In the genomic region with DNA sequence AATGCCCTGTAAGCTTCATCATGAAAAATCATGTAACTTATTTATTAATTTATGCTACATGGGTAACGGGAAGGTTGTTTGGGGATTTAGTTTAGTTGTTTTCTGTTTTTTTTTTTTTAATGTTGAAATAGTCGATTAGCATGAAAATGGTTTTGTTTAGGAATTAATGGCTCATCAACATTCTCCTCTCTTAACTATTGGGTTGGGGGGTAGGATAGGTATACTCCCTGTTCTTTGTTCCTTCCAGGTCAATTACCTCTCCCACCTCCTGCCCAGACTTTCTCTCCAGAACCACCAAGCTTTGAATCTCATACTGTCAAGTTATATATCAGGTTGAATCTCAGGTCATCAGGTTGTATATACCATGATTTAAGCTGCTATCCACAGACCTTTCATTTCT, we compare ENCODE assay signal across 39 cellular contexts.
"Had no signal": no experiment of that assay in that cellular context is flagged by ENCODE, and none has a peak within 500 bp of the region (broad histone marks: within the 10 kb centered on the region; RNA-seq: fewer than 3 reads in every experiment).

No MANE protein-coding gene starts in this region.

- H3K4me1 ChIP-seq: ascending aorta had no signal

- ATAC-seq: activated CD4-positive, alpha-beta T cell treated with anti-CD3 and anti-CD28 coated beads for 36 hours; activated CD4-positive, CD25-positive, alpha-beta regulatory T cell treated with anti-CD3 and anti-CD28 coated beads, Interleukin-2, amount 50 U/mL, for 24 hours; activated CD8-positive, alpha-beta memory T cell treated with anti-CD3 and anti-CD28 coated beads, Interleukin-2, amount 10 ng/mL, durations not matched to agents 7 days and 5 days; activated CD8-positive, alpha-beta T cell treated with anti-CD3 and anti-CD28 coated beads, Interleukin-2, amount 10 ng/mL, durations not matched to agents 7 days and 5 days; activated naive CD8-positive, alpha-beta T cell treated with anti-CD3 and anti-CD28 coated beads, Interleukin-2, amount 50 U/mL, for 24 hours had no signal

- H3K27me3 Mint-ChIP-seq: activated CD4-positive, alpha-beta memory T cell treated with anti-CD3 and anti-CD28 coated beads, Interleukin-2, amount 10 ng/mL, durations not matched to agents 7 days and 5 days; activated CD4-positive, alpha-beta T cell treated with anti-CD3 and anti-CD28 coated beads for 36 hours; activated CD4-positive, alpha-beta T cell treated with anti-CD3 and anti-CD28 coated beads, Interleukin-2, amount 10 ng/mL, durations not matched to agents 7 days and 5 days; activated CD8-positive, alpha-beta memory T cell treated with anti-CD3 and anti-CD28 coated beads, Interleukin-2, amount 10 ng/mL, durations not matched to agents 7 days and 5 days; activated naive CD4-positive, alpha-beta T cell treated with anti-CD3 and anti-CD28 coated beads, Interleukin-2, amount 10 ng/mL, durations not matched to agents 7 days and 5 days; activated naive CD4-positive, alpha-beta T cell treated with anti-CD3 and anti-CD28 coated beads, Interleukin-2, amount 50 U/mL, for 24 hours; activated naive CD8-positive, alpha-beta T cell treated with anti-CD3 and anti-CD28 coated beads, Interleukin-2, amount 10 ng/mL, durations not matched to agents 7 days and 5 days; activated naive CD8-positive, alpha-beta T cell treated with anti-CD3 and anti-CD28 coated beads, Interleukin-2, amount 50 U/mL, for 24 hours; activated T-cell treated with anti-CD3 and anti-CD28 coated beads, Interleukin-2, amount 50 U/mL, for 24 hours; brain; central memory CD8-positive, alpha-beta T cell had no signal

- FAIRE-seq: bronchial epithelial cell, TTC549 had no signal

- H3K36me3 Mint-ChIP-seq: activated CD8-positive, alpha-beta memory T cell treated with anti-CD3 and anti-CD28 coated beads, Interleukin-2, amount 10 ng/mL, durations not matched to agents 7 days and 5 days; activated naive CD4-positive, alpha-beta T cell treated with anti-CD3 and anti-CD28 coated beads, Interleukin-2, amount 10 ng/mL, durations not matched to agents 7 days and 5 days; activated naive CD4-positive, alpha-beta T cell treated with anti-CD3 and anti-CD28 coated beads, Interleukin-2, amount 50 U/mL, for 24 hours; activated naive CD8-positive, alpha-beta T cell; activated naive CD8-positive, alpha-beta T cell treated with anti-CD3 and anti-CD28 coated beads, Interleukin-2, amount 10 ng/mL, durations not matched to agents 7 days and 5 days; brain had no signal

- DNase-seq: activated CD4-positive, alpha-beta memory T cell treated with anti-CD3 and anti-CD28 coated beads, Interleukin-2, amount 10 ng/mL, durations not matched to agents 7 days and 5 days; activated CD4-positive, alpha-beta T cell treated with anti-CD3 and anti-CD28 coated beads for 1 hour; activated CD4-positive, alpha-beta T cell treated with anti-CD3 and anti-CD28 coated beads for 36 hours; activated CD4-positive, alpha-beta T cell treated with anti-CD3 and anti-CD28 coated beads for 48 hours; activated CD4-positive, alpha-beta T cell treated with anti-CD3 and anti-CD28 coated beads, Interleukin-2, amount 10 ng/mL, durations not matched to agents 7 days and 5 days; activated CD4-positive, alpha-beta T cell treated with anti-CD3 and anti-CD28 coated beads, Interleukin-2, amount 50 U/mL, for 48 hours; activated CD4-positive, CD25-positive, alpha-beta regulatory T cell; activated CD8-positive, alpha-beta memory T cell treated with anti-CD3 and anti-CD28 coated beads for 24 hours; activated CD8-positive, alpha-beta memory T cell treated with anti-CD3 and anti-CD28 coated beads, Interleukin-2, amount 10 ng/mL, durations not matched to agents 7 days and 5 days; activated CD8-positive, alpha-beta memory T cell treated with anti-CD3 and anti-CD28 coated beads, Interleukin-2, amount 50 U/mL, for 48 hours; activated CD8-positive, alpha-beta T cell treated with anti-CD3 and anti-CD28 coated beads, Interleukin-2, amount 10 ng/mL, durations not matched to agents 7 days and 5 days; activated effector memory CD4-positive, alpha-beta T cell treated with Interleukin-2 at 50 U/mL for 16 hours; activated gamma-delta T cell; activated naive CD4-positive, alpha-beta T cell treated with anti-CD3 and anti-CD28 coated beads, Interleukin-2, amount 10 ng/mL, durations not matched to agents 7 days and 5 days; activated naive CD4-positive, alpha-beta T cell treated with Interleukin-2 at 50 U/mL for 16 hours; activated naive CD8-positive, alpha-beta T cell treated with anti-CD3 and anti-CD28 coated beads, Interleukin-2, amount 10 ng/mL, durations not matched to agents 7 days and 5 days; activated naive CD8-positive, alpha-beta T cell treated with anti-CD3 and anti-CD28 coated beads, Interleukin-2, amount 50 U/mL, for 24 hours; activated T-cell treated with anti-CD3 and anti-CD28 coated beads, Interleukin-2, amount 50 U/mL, for 24 hours; activated T-cell treated with anti-CD3 and anti-CD28 coated beads, Interleukin-2, amount 50 U/mL, for 48 hours; amygdala; anterior cingulate cortex; caudate nucleus; cerebellar nuclear complex; T-helper 1 cell; T-helper 2 cell; T-helper 9 cell had no signal

- H3K36me3 ChIP-seq: ascending aorta, cardiac muscle cell had no signal

- H3K4me3 Mint-ChIP-seq: activated CD4-positive, alpha-beta memory T cell treated with anti-CD3 and anti-CD28 coated beads, Interleukin-2, amount 10 ng/mL, durations not matched to agents 7 days and 5 days; activated CD4-positive, alpha-beta T cell treated with anti-CD3 and anti-CD28 coated beads for 36 hours; activated CD4-positive, alpha-beta T cell treated with anti-CD3 and anti-CD28 coated beads, Interleukin-2, amount 10 ng/mL, durations not matched to agents 7 days and 5 days; activated CD8-positive, alpha-beta memory T cell treated with anti-CD3 and anti-CD28 coated beads, Interleukin-2, amount 10 ng/mL, durations not matched to agents 7 days and 5 days; activated CD8-positive, alpha-beta T cell treated with anti-CD3 and anti-CD28 coated beads, Interleukin-2, amount 10 ng/mL, durations not matched to agents 7 days and 5 days; activated naive CD4-positive, alpha-beta T cell treated with anti-CD3 and anti-CD28 coated beads, Interleukin-2, amount 10 ng/mL, durations not matched to agents 7 days and 5 days; activated naive CD4-positive, alpha-beta T cell treated with anti-CD3 and anti-CD28 coated beads, Interleukin-2, amount 50 U/mL, for 24 hours; activated naive CD8-positive, alpha-beta T cell; activated naive CD8-positive, alpha-beta T cell treated with anti-CD3 and anti-CD28 coated beads, Interleukin-2, amount 10 ng/mL, durations not matched to agents 7 days and 5 days; activated naive CD8-positive, alpha-beta T cell treated with anti-CD3 and anti-CD28 coated beads, Interleukin-2, amount 50 U/mL, for 24 hours; activated T-cell treated with anti-CD3 and anti-CD28 coated beads, Interleukin-2, amount 50 U/mL, for 24 hours; brain; central memory CD8-positive, alpha-beta T cell; T-helper 1 cell treated with Interleukin-12 subunit alpha and Interleukin-12 subunit beta and Interleukin-4 antibody, amounts not matched to agents 30 μg/mL and 1 μg/mL, for 36 hours; T-helper 2 cell treated with Interferon-gamma antibody and Interleukin-4, amounts not matched to agents 5 μg/mL and 100 μg/mL, for 36 hours had no signal

- H3K9me3 Mint-ChIP-seq: activated CD4-positive, alpha-beta memory T cell treated with anti-CD3 and anti-CD28 coated beads, Interleukin-2, amount 10 ng/mL, durations not matched to agents 7 days and 5 days; activated CD4-positive, alpha-beta T cell treated with anti-CD3 and anti-CD28 coated beads, Interleukin-2, amount 10 ng/mL, durations not matched to agents 7 days and 5 days; activated naive CD4-positive, alpha-beta T cell treated with anti-CD3 and anti-CD28 coated beads, Interleukin-2, amount 10 ng/mL, durations not matched to agents 7 days and 5 days; activated naive CD4-positive, alpha-beta T cell treated with anti-CD3 and anti-CD28 coated beads, Interleukin-2, amount 50 U/mL, for 24 hours; activated naive CD8-positive, alpha-beta T cell treated with anti-CD3 and anti-CD28 coated beads, Interleukin-2, amount 10 ng/mL, durations not matched to agents 7 days and 5 days; activated naive CD8-positive, alpha-beta T cell treated with anti-CD3 and anti-CD28 coated beads, Interleukin-2, amount 50 U/mL, for 24 hours; activated T-cell treated with anti-CD3 and anti-CD28 coated beads, Interleukin-2, amount 50 U/mL, for 24 hours; activated T-helper 2 cell treated with anti-CD3 and anti-CD28 coated beads, Interferon-gamma antibody, Interleukin-2, Interleukin-4, amounts not matched to agents 10 μg/mL and 5 μg/mL and 100 μg/mL, durations not matched to agents 14 hours and 24 hours and 36 hours; T-helper 1 cell treated with Interleukin-12 subunit alpha and Interleukin-12 subunit beta and Interleukin-4 antibody, amounts not matched to agents 30 μg/mL and 1 μg/mL, for 36 hours; T-helper 2 cell treated with Interferon-gamma antibody and Interleukin-4, amounts not matched to agents 5 μg/mL and 100 μg/mL, for 36 hours had no signal

- H3K27ac ChIP-seq: ascending aorta, cardiac muscle cell, VCaP had no signal

- H3K4me1 Mint-ChIP-seq: activated CD4-positive, alpha-beta memory T cell treated with anti-CD3 and anti-CD28 coated beads, Interleukin-2, amount 10 ng/mL, durations not matched to agents 7 days and 5 days; activated CD4-positive, alpha-beta T cell treated with anti-CD3 and anti-CD28 coated beads for 36 hours; activated CD4-positive, alpha-beta T cell treated with anti-CD3 and anti-CD28 coated beads, Interleukin-2, amount 10 ng/mL, durations not matched to agents 7 days and 5 days; activated CD8-positive, alpha-beta memory T cell treated with anti-CD3 and anti-CD28 coated beads, Interleukin-2, amount 10 ng/mL, durations not matched to agents 7 days and 5 days; activated naive CD4-positive, alpha-beta T cell treated with anti-CD3 and anti-CD28 coated beads, Interleukin-2, amount 10 ng/mL, durations not matched to agents 7 days and 5 days; activated naive CD4-positive, alpha-beta T cell treated with anti-CD3 and anti-CD28 coated beads, Interleukin-2, amount 50 U/mL, for 24 hours; activated naive CD8-positive, alpha-beta T cell treated with anti-CD3 and anti-CD28 coated beads, Interleukin-2, amount 10 ng/mL, durations not matched to agents 7 days and 5 days; activated naive CD8-positive, alpha-beta T cell treated with anti-CD3 and anti-CD28 coated beads, Interleukin-2, amount 50 U/mL, for 24 hours; central memory CD8-positive, alpha-beta T cell had no signal

- H3K27ac Mint-ChIP-seq: activated CD4-positive, alpha-beta memory T cell treated with anti-CD3 and anti-CD28 coated beads, Interleukin-2, amount 10 ng/mL, durations not matched to agents 7 days and 5 days; activated CD4-positive, alpha-beta T cell treated with anti-CD3 and anti-CD28 coated beads for 36 hours; activated CD4-positive, alpha-beta T cell treated with anti-CD3 and anti-CD28 coated beads, Interleukin-2, amount 10 ng/mL, durations not matched to agents 7 days and 5 days; activated CD8-positive, alpha-beta memory T cell treated with anti-CD3 and anti-CD28 coated beads, Interleukin-2, amount 10 ng/mL, durations not matched to agents 7 days and 5 days; activated CD8-positive, alpha-beta T cell treated with anti-CD3 and anti-CD28 coated beads, Interleukin-2, amount 10 ng/mL, durations not matched to agents 7 days and 5 days; activated naive CD4-positive, alpha-beta T cell treated with anti-CD3 and anti-CD28 coated beads, Interleukin-2, amount 10 ng/mL, durations not matched to agents 7 days and 5 days; activated naive CD4-positive, alpha-beta T cell treated with anti-CD3 and anti-CD28 coated beads, Interleukin-2, amount 50 U/mL, for 24 hours; activated naive CD8-positive, alpha-beta T cell; activated naive CD8-positive, alpha-beta T cell treated with anti-CD3 and anti-CD28 coated beads, Interleukin-2, amount 10 ng/mL, durations not matched to agents 7 days and 5 days; activated naive CD8-positive, alpha-beta T cell treated with anti-CD3 and anti-CD28 coated beads, Interleukin-2, amount 50 U/mL, for 24 hours; activated T-cell treated with anti-CD3 and anti-CD28 coated beads, Interleukin-2, amount 50 U/mL, for 24 hours; activated T-helper 2 cell treated with anti-CD3 and anti-CD28 coated beads, Interferon-gamma antibody, Interleukin-2, Interleukin-4, amounts not matched to agents 10 μg/mL and 5 μg/mL and 100 μg/mL, durations not matched to agents 14 hours and 24 hours and 36 hours; brain; T-helper 1 cell treated with Interleukin-12 subunit alpha and Interleukin-12 subunit beta and Interleukin-4 antibody, amounts not matched to agents 30 μg/mL and 1 μg/mL, for 36 hours; T-helper 2 cell treated with Interferon-gamma antibody and Interleukin-4, amounts not matched to agents 5 μg/mL and 100 μg/mL, for 36 hours had no signal

- H3K9me3 ChIP-seq: ascending aorta had no signal

- H3K27me3 ChIP-seq: ascending aorta, cardiac muscle cell had no signal

- H3K4me3 ChIP-seq: ascending aorta, cardiac muscle cell had no signal
